Comparison of ENCODE assay signal across 1 cellular context in the genomic region with DNA sequence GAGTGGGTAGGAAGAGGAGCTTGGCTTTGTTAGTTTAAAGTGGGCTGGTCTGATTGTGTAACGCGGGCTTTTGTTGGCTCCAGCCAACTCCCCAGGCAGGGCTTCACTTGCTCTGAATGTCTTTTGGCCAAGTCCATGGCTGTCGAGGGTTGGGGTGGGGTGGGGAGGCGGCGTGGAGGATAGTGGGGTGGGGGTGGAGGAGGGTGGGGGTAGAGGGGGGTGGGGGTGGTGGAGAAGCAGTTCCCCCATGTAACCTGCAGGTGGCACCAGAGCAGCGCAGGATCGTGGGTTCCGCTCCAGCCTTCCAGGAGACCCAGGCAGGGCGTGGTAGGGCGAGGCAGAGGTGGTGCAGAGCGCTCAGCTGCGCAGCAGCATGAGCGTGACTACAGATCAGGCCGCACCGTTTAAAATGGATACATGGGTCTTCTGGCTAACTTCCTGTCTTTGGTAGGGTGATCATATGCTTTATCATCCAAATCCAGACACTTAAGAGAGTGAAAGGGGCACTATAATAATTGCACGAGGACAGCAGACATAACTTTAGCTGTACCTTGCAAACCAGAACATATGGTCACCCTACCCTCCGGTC.
TF ChIP-seq lines count a peak whose summit lies in the region.

No MANE protein-coding gene starts in this region.

TF ChIP-seq in SK-N-SH, 30 proteins besides CTCF, POLR2A, EP300 and RAD21 (continued from another document):
- TF ChIP-seq EZH2phosphoT487 (IDR thresholded peaks at IDR 0.05; ENCODE audit: borderline replicate concordance, low read depth) (no peak), SMC3 (IDR thresholded peaks at IDR 0.05; ENCODE audit: low read depth, low read length) (peak; percentile 68), FOSL2 (IDR thresholded peaks at IDR 0.05; ENCODE audit: borderline replicate concordance, low read depth) (no peak), POLR2AphosphoS5 (IDR thresholded peaks at IDR 0.05; ENCODE audit: low read depth, low read length) (no peak), USF2 (IDR thresholded peaks at IDR 0.05; ENCODE audit: borderline replicate concordance, low read depth, low read length) (no peak)
TF ChIP-seq in SK-N-SH: peak in this region for 4.
